Comparison of ENCODE assay signal across 9 cellular contexts in the genomic region with DNA sequence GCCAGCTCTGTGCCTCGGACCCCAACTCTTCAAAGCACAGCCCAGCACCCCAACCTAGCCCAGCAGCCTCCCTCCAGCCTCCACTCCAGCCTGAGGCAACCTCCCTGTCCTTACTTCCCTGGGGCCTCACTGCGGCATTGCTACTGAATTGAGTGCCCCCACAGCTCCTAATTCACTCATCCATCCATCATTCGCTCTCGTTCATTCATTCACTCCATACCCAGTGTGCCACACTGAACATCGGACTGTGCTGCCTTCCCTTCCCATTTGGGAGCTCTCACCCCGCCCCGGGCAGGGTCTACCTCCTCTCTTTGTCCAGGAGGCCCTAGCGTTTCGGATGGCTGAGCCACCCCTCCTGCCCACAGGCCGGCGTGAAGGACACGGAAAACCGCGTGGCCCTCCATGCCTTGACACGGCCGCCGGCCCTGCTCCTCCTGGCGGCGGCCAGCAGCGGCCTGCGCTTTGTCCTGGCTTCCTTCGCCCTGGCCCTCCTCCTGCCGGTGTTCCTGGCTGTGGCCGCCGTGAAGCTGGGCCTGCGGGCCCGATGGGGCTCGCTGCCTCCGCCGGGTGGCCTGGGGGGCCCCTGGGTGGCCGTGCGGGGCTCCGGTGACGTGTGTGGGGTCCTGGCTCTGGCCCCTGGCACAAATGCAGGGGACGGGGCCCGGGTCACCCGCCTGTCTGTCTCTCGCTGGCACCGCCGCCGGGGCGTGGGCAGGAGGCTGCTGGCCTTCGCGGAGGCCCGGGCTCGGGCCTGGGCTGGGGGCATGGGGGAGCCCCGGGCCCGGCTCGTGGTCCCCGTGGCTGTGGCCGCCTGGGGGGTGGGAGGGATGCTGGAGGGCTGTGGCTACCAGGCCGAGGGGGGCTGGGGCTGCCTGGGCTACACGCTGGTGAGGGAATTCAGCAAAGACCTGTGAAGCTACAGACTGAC. TPM values are rescaled to one million over a fixed set of nuclear protein-coding genes. Genes with fewer than 3 reads are reported as not detected.
A peak's percentile ranks its signal among the peaks of the same experiment; 100 is the strongest.
DNase-seq lines count a peak whose midpoint lies in the region; TF ChIP-seq lines count a peak whose summit lies in the region.
"Had no signal": no experiment of that assay in that cellular context is flagged by ENCODE, and none has a peak within 500 bp of the region (broad histone marks: within the 10 kb centered on the region; RNA-seq: fewer than 3 reads in every experiment).

No MANE protein-coding gene starts in this region.

- no peak for TF ChIP-seq CTCF in Peyer's patch (IDR thresholded peaks at IDR 0.05)
- TF ChIP-seq CTCF in epithelial cell of proximal tubule (conservative IDR thresholded peaks at IDR 0.05; ENCODE audit: low read depth, low read length) = no peak
- no peak for TF ChIP-seq CTCF in parathyroid adenoma (IDR thresholded peaks at IDR 0.05)

- peak overlapping the region in 6 of 8 donors; percentile 77 to 96 (median 90) for H3K27ac Mint-ChIP-seq in CD8-positive, alpha-beta memory T cell

- POLR2A ChIA-PET in CD8-positive, alpha-beta memory T cell (lab: Charles Lee) = interaction anchor here (0.7 to 1.9 kb wide), 2 partner anchors 10 kb away, joined by 3 to 14 read pairs; a partner anchor contains a TSS

- no peaks in the 10 kb centered on the region for H3K9me3 ChIP-seq in CD8-positive, alpha-beta memory T cell (ENCODE audit: low read length)
- H3K9me3 ChIP-seq in Peyer's patch (no peaks in the 10 kb centered on the region), parathyroid adenoma (ENCODE audit: control insufficient read depth, low read length) (no peaks in the 10 kb centered on the region)

- H3K27ac ChIP-seq in CD8-positive, alpha-beta memory T cell (ENCODE audit: low read depth, low read length) = peak overlapping the region; percentile 57
- H3K27ac ChIP-seq in Peyer's patch (peak overlapping the region; percentile 48 to 87 (median 80)), parathyroid adenoma (peak overlapping the region; percentile 41)

- H3K4me3 ChIP-seq in CD8-positive, alpha-beta memory T cell (ENCODE audit: low read length) = no peak overlapping the region
- no peak overlapping the region for H3K4me3 ChIP-seq in Peyer's patch
- peak overlapping the region; percentile 76 for H3K4me3 ChIP-seq in epithelial cell of proximal tubule (ENCODE audit: low read depth, low read length)
- no peak overlapping the region for H3K4me3 ChIP-seq in parathyroid adenoma (ENCODE audit: low read depth, low read length)

- no peak overlapping the region for H3K9ac ChIP-seq in parathyroid adenoma

- peaks cover 0 to 8% (median 0%) of the 10 kb centered on the region in 3 donors for H3K36me3 Mint-ChIP-seq in CD8-positive, alpha-beta memory T cell

- no peak for DNase-seq in CD8-positive, alpha-beta memory T cell
- DNase-seq in Peyer's patch = no peak
- DNase-seq in epithelial cell of proximal tubule (ENCODE audit: low read depth) = no peak
- DNase-seq in NOMO-1 (lab: John Stamatoyannopoulos, UW; ENCODE audit: unreplicated experiment in 2 of 2) = no peak
- DNase-seq in DMS 273 (lab: John Stamatoyannopoulos, UW; ENCODE audit: unreplicated experiment) = no peak
- DNase-seq in NCI-H128 (lab: John Stamatoyannopoulos, UW; ENCODE audit: unreplicated experiment) = no peak
- no peak for DNase-seq in iPS-NIHi11 (ENCODE audit: low spot score)

- no peaks in the 10 kb centered on the region for H3K27me3 ChIP-seq in CD8-positive, alpha-beta memory T cell (ENCODE audit: insufficient read depth, low read length, poor library complexity, severe bottlenecking)
- H3K27me3 ChIP-seq in Peyer's patch (no peaks in the 10 kb centered on the region), parathyroid adenoma (ENCODE audit: control insufficient read depth, insufficient read depth, low read length) (no peaks in the 10 kb centered on the region)

- CTCF ChIA-PET in CD8-positive, alpha-beta memory T cell (lab: Charles Lee) = interaction anchor here (2.4 to 6.4 kb wide), 2 partner anchors 11 to 18 kb away, joined by 10 to 34 read pairs; a partner anchor contains a TSS

- TF ChIP-seq POLR2A in Peyer's patch (IDR thresholded peaks at IDR 0.05) = no peak

- peak overlapping the region; percentile 72 to 87 (median 75) for H3K4me3 Mint-ChIP-seq in CD8-positive, alpha-beta memory T cell

- H3K4me1 ChIP-seq in CD8-positive, alpha-beta memory T cell (ENCODE audit: insufficient read depth, low read length) = peaks cover 10% of the 10 kb centered on the region
- H3K4me1 ChIP-seq in Peyer's patch (peaks cover 0 to 42% (median 12%) of the 10 kb centered on the region in 4 donors), parathyroid adenoma (peaks cover 8% of the 10 kb centered on the region)

- peaks cover 5 to 26% (median 9%) of the 10 kb centered on the region in 3 donors for H3K4me1 Mint-ChIP-seq in CD8-positive, alpha-beta memory T cell

- peaks cover 2% of the 10 kb centered on the region for H3K79me2 ChIP-seq in parathyroid adenoma

- no peaks in the 10 kb centered on the region for H3K36me3 ChIP-seq in CD8-positive, alpha-beta memory T cell (ENCODE audit: insufficient read depth, low read length)
- H3K36me3 ChIP-seq in Peyer's patch (peaks cover 0 to 27% (median 0%) of the 10 kb centered on the region in 3 donors), parathyroid adenoma (ENCODE audit: control insufficient read depth, insufficient read depth, low read length) (no peaks in the 10 kb centered on the region)

- H2AFZ ChIP-seq in parathyroid adenoma = no peak overlapping the region

- H3K4me2 ChIP-seq in parathyroid adenoma (ENCODE audit: low read length) = no peak overlapping the region

- H3K27me3 Mint-ChIP-seq in CD8-positive, alpha-beta memory T cell = no peaks in the 10 kb centered on the region

- no peaks in the 10 kb centered on the region for H3K9me3 Mint-ChIP-seq in CD8-positive, alpha-beta memory T cell

RNA-seq across cellular contexts. Expression of a gene that starts 1.3 kb away (rescaled TPM):
- total RNA-seq in CD8-positive, alpha-beta memory T cell = 10 to 100 TPM; 27.5 to 28.4 TPM
- 7.0 TPM for polyA plus RNA-seq in CD8-positive, alpha-beta memory T cell
- total RNA-seq in Peyer's patch (1 to 10 TPM; 1.4 to 7.4 (median 3.0) TPM), epithelial cell of proximal tubule (29.0 and 29.2 TPM in 2 replicates)

RNA-seq across cellular contexts. Expression of a gene that starts 1.9 kb away (rescaled TPM):
- total RNA-seq in CD8-positive, alpha-beta memory T cell = 1 to 10 TPM in 1 of 2 experiments, under 1 TPM in 1; 0.35 to 1.2 TPM
- polyA plus RNA-seq in CD8-positive, alpha-beta memory T cell = not detected
- total RNA-seq in Peyer's patch (10 to 100 TPM in 1 of 4 donors, 1 to 10 TPM in 3; 2.8 to 10.3 (median 5.0) TPM), epithelial cell of proximal tubule (0.86 TPM in 1 of 2 replicates, not detected in the other)
- total RNA-seq: lung microvascular endothelial cell had no signal

RNA-seq across cellular contexts. Expression of a gene that starts 9.9 kb away (rescaled TPM):
- total RNA-seq in CD8-positive, alpha-beta memory T cell = 1 to 10 TPM; 8.3 to 8.7 TPM
- 0.36 TPM for polyA plus RNA-seq in CD8-positive, alpha-beta memory T cell
- total RNA-seq in Peyer's patch (10 to 100 TPM; 10.1 to 47.0 (median 15.5) TPM), epithelial cell of proximal tubule (4.2 and 6.2 TPM in 2 replicates)

RNA-seq across cellular contexts. Expression of a gene that starts 21.8 kb away (rescaled TPM):
- total RNA-seq in CD8-positive, alpha-beta memory T cell = not detected
- polyA plus RNA-seq in CD8-positive, alpha-beta memory T cell = not detected
- total RNA-seq in Peyer's patch = not detected
- total RNA-seq in epithelial cell of proximal tubule = not detected in 2 replicates
- total RNA-seq: lung microvascular endothelial cell had no signal

RNA-seq across cellular contexts. Expression of a gene that starts 24.9 kb away (rescaled TPM):
- 10 to 100 TPM; 33.7 to 38.8 TPM for total RNA-seq in CD8-positive, alpha-beta memory T cell
- polyA plus RNA-seq in CD8-positive, alpha-beta memory T cell = 32.0 TPM
- total RNA-seq in Peyer's patch = 100 to 1,000 TPM in 1 of 4 donors, 10 to 100 TPM in 3; 28.1 to 102 (median 60.0) TPM
- 58.7 and 71.2 TPM in 2 replicates for total RNA-seq in epithelial cell of proximal tubule
